Comparison of ENCODE assay signal across 1 cellular context in the genomic region with DNA sequence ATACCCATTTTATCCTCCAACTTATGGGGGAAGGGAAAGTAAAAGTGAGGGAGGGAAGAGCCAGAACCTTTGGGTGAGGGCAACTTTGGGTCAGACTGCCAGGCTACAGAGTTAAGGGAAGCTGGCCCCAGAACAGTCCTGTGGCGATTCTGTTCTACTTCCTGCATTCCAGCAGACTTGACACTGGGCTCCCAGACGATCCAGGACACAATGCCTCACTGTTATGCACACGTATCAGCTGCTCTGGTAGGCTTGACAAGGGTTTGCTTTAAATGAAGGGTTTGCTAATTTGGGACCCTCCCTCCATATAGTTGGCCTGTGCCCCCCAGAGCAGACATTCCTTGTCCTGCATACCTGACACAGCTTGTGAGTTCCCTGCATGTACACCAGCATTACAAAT.
TF ChIP-seq lines count a peak whose summit lies in the region.

No MANE protein-coding gene starts in this region.

TF ChIP-seq in HCT116, 20 proteins besides CTCF, POLR2A, EP300 and RAD21 (continued from another document):
- TF ChIP-seq REST (IDR thresholded peaks at IDR 0.05; ENCODE audit: low read depth) (no peak), EZH2phosphoT487 (IDR thresholded peaks at IDR 0.05; ENCODE audit: borderline replicate concordance) (no peak)
TF ChIP-seq in HCT116: peak in this region for 0.
